ENCODE assay signal across 8 cellular contexts in the genomic region with DNA sequence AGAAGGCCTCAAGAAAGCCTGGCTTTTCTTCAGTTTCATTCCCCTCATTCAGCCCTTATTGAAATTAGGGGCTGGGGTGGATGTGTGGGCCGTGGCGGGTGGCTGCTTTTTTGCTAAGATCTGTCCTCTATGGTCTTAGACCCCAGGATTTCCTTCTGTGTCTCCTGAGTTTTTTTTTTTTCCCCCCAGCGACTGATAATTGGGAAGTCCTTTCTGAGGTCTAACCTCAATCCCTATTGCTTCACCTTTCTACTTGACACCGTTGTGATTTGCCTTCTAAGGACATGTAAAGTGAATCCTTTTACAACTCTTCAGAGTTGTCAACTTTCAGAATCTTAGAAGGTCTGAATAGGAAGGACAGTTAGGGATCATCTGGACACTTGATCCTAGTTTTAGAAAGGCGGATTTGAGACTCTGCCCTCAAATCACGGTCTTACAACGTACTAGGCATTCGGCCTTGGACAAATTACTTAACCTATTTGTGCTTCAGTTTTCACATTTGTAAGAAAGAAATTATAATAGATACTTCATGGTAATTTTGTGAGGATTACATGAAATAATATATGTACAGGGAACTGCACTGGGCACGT. TPM values are rescaled to one million over a fixed set of nuclear protein-coding genes. Genes with fewer than 3 reads are reported as not detected.
DNase-seq lines count a peak whose midpoint lies in the region; ATAC-seq, FAIRE-seq and TF ChIP-seq lines count a peak whose summit lies in the region.

No MANE protein-coding gene starts in this region.

- H3K36me3 ChIP-seq in muscle layer of colon (ENCODE audit: insufficient read depth, low read length), result no peaks in the 10 kb centered on the region

- peak overlapping the region; percentile 89 for H3K4me2 ChIP-seq in A549

- H3K4me1 ChIP-seq in A549 (peaks cover 28% of the 10 kb centered on the region), muscle layer of colon (ENCODE audit: insufficient read depth, low read length) (peaks cover 50% of the 10 kb centered on the region)

- peak overlapping the region; percentile 37 for H3K9ac ChIP-seq in muscle layer of colon (ENCODE audit: low read length)

- POLR2A ChIA-PET in A549 (lab: Yijun Ruan, JAX), result interaction anchor here (0.6 to 3.4 kb wide), 9 partner anchors 10 to 323 kb away, joined by 3 to 27 read pairs (median 5); a partner anchor contains a TSS

- H3K27me3 Mint-ChIP-seq in HFFc6 (ENCODE audit: insufficient read depth), result peaks cover 7% of the 10 kb centered on the region

- H3K4me3 ChIP-seq in A549 (peak overlapping the region; percentile 54), muscle layer of colon (ENCODE audit: low read depth in 1 of 2, low read length in 2 of 2) (peak overlapping the region; percentile 22 to 79)

- no peak for DNase-seq in A549 (ENCODE audit: low read depth in 1 of 2, low spot score in 1 of 2)
- DNase-seq in HFFc6, result no peak
- no peak for DNase-seq in NAMALWA (ENCODE audit: low spot score)
- no peak for DNase-seq in cerebellum (ENCODE audit: low spot score)

- no peak for TF ChIP-seq EP300 in A549 (IDR thresholded peaks at IDR 0.05)

- H3K9me3 ChIP-seq in A549, result no peaks in the 10 kb centered on the region
- no peaks in the 10 kb centered on the region for H3K9me3 ChIP-seq in muscle layer of colon (ENCODE audit: low read length)

- H3K4me1 Mint-ChIP-seq in HFFc6 (ENCODE audit: low read depth), result peaks cover 9% of the 10 kb centered on the region; the same call in 1 of the 2 replicates

- no peaks in the 10 kb centered on the region for H3K9me3 Mint-ChIP-seq in HFFc6

- CTCF ChIA-PET in A549 (lab: Yijun Ruan, JAX), result interaction anchor here (0.7 to 9.2 kb wide), 32 partner anchors 8 to 372 kb away, joined by 3 to 125 read pairs (median 8); a partner anchor contains a TSS

- 0 out of 2 replicates have a peak overlapping the region, but pooled peaks have one; percentile 49 for H3K4me3 Mint-ChIP-seq in HFFc6

- H3K27ac Mint-ChIP-seq in HFFc6, result no peak overlapping the region; the same call in none of the 2 replicates

- H3K27ac ChIP-seq in A549, result peak overlapping the region; percentile 81 to 91
- peak overlapping the region; percentile 88 for H3K27ac ChIP-seq in cingulate gyrus (ENCODE audit: low read depth, low read length)
- peak overlapping the region; percentile 78 for H3K27ac ChIP-seq in muscle layer of colon (ENCODE audit: low read depth, low read length)

- no peaks in the 10 kb centered on the region for H3K36me3 Mint-ChIP-seq in HFFc6 (ENCODE audit: low read depth)

- FAIRE-seq in A549 (lab: Jason Lieb, UNC), result no peak

- TF ChIP-seq CTCF in A549 (IDR thresholded peaks at IDR 0.05), result no peak
- TF ChIP-seq CTCF in HFFc6 (IDR thresholded peaks at IDR 0.05), result no peak

- WGBS in A549 (ENCODE audit: missing lambda C conversion rate), result 72% methylated on average over 9 of the region's 9 CpGs

- no peak for TF ChIP-seq RAD21 in A549 (conservative IDR thresholded peaks at IDR 0.05 in 1 of 2, IDR thresholded peaks at IDR 0.05 in 1 of 2)

- no peaks in the 10 kb centered on the region for H3K27me3 ChIP-seq in muscle layer of colon (ENCODE audit: control insufficient read depth in 1 of 2, insufficient read depth in 2 of 2, low read length in 2 of 2)

- TF ChIP-seq POLR2A in A549 (IDR thresholded peaks at IDR 0.05; ENCODE audit: low read length), result no peak

- ATAC-seq in A549 (no peak), GM21619 (IDR thresholded peaks at IDR 0.05; ENCODE audit: unreplicated experiment) (no peak), GM18498 (IDR thresholded peaks at IDR 0.05; ENCODE audit: unreplicated experiment) (no peak)

TF ChIP-seq in A549, 52 proteins besides CTCF, POLR2A, EP300 and RAD21:
- TF ChIP-seq TFCP2L1 (CRISPR knock-in tag; IDR thresholded peaks at IDR 0.05) (no peak), HDAC2 (IDR thresholded peaks at IDR 0.05) (peak; percentile 93; the same call in 1 of the 2 replicates), KDM1A (IDR thresholded peaks at IDR 0.05; ENCODE audit: low read depth) (peak; percentile 99), TP53 (CRISPR knock-in tag; IDR thresholded peaks at IDR 0.05) (no peak), NPAS2 (CRISPR knock-in tag; IDR thresholded peaks at IDR 0.05; ENCODE audit: borderline replicate concordance) (no peak), ESRRA (IDR thresholded peaks at IDR 0.05; ENCODE audit: borderline replicate concordance, low read length) (no peak), RNF2 (IDR thresholded peaks at IDR 0.05; ENCODE audit: borderline replicate concordance, low read depth) (no peak), ZSCAN20 (CRISPR knock-in tag; IDR thresholded peaks at IDR 0.05) (no peak), CHD4 (IDR thresholded peaks at IDR 0.05; ENCODE audit: borderline replicate concordance) (peak; percentile 88)
- TF ChIP-seq, protein P1, sequence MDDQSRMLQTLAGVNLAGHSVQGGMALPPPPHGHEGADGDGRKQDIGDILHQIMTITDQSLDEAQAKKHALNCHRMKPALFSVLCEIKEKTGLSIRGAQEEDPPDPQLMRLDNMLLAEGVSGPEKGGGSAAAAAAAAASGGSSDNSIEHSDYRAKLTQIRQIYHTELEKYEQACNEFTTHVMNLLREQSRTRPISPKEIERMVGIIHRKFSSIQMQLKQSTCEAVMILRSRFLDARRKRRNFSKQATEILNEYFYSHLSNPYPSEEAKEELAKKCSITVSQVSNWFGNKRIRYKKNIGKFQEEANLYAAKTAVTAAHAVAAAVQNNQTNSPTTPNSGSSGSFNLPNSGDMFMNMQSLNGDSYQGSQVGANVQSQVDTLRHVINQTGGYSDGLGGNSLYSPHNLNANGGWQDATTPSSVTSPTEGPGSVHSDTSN (IDR thresholded peaks at IDR 0.05), result no peak
- TF ChIP-seq, protein P2, sequence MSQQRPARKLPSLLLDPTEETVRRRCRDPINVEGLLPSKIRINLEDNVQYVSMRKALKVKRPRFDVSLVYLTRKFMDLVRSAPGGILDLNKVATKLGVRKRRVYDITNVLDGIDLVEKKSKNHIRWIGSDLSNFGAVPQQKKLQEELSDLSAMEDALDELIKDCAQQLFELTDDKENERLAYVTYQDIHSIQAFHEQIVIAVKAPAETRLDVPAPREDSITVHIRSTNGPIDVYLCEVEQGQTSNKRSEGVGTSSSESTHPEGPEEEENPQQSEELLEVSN (IDR thresholded peaks at IDR 0.05; ENCODE audit: borderline replicate concordance, low read depth), result no peak
TF ChIP-seq in A549: peak in this region for 3.

RNA-seq across cellular contexts. Expression of a gene that starts 4.4 kb away (rescaled TPM):
- polyA plus RNA-seq in A549 (2011; rRNA removed) (not detected in 2 replicates), A549 (2017; fragmentation: RNase III; extraction: RNeasy Plus Mini Kit Qiagen cat#74134 plus additional on column Dnase treatment) (0.04 TPM in 1 of 3 replicates, not detected in the others)
- polyA plus RNA-seq in A549 (2012; cell fraction: cytosol; rRNA removed), result 0.04 TPM in 1 of 2 replicates, not detected in the other
- polyA plus RNA-seq in A549 (2012; cell fraction: nucleus; rRNA removed), result 0.15 and 0.18 TPM in 2 replicates
- polyA minus RNA-seq in A549 (2011; rRNA and poly(A)+ RNA removed), result not detected in 2 replicates
- not detected for total RNA-seq in HFFc6 (2021; fragmentation: NEBNext Ultra II Directional; extraction: Animal tissue kit (Norgen Biotek cat#: 25700))
- 0.36 TPM for total RNA-seq in cerebellum

RNA-seq across cellular contexts. Expression of a gene that starts 24.7 kb away (rescaled TPM):
- 1.8 and 3.0 TPM in 2 replicates for polyA plus RNA-seq in A549 (2011; rRNA removed)
- 3.6 and 5.9 TPM in 2 replicates for polyA plus RNA-seq in A549 (2012; cell fraction: cytosol; rRNA removed)
- polyA plus RNA-seq in A549 (2012; cell fraction: nucleus; rRNA removed), result 3.9 and 4.4 TPM in 2 replicates
- polyA plus RNA-seq in A549 (2017; fragmentation: RNase III; extraction: RNeasy Plus Mini Kit Qiagen cat#74134 plus additional on column Dnase treatment), result 10.0 to 14.9 TPM (median 14.1 TPM) in 3 replicates
- 9.2 and 9.4 TPM in 2 replicates for polyA minus RNA-seq in A549 (2011; rRNA and poly(A)+ RNA removed)
- total RNA-seq in HFFc6 (2021; fragmentation: NEBNext Ultra II Directional; extraction: Animal tissue kit (Norgen Biotek cat#: 25700)), result 1 to 10 TPM; 4.0 to 7.4 (median 6.1) TPM
- total RNA-seq in cerebellum, result 1.7 TPM

RNA-seq across cellular contexts. Expression of a gene that starts 34.9 kb away (rescaled TPM):
- polyA plus RNA-seq in A549 (2011; rRNA removed) (590 and 613 TPM in 2 replicates), A549 (2017; fragmentation: RNase III; extraction: RNeasy Plus Mini Kit Qiagen cat#74134 plus additional on column Dnase treatment) (300 to 339 TPM (median 304 TPM) in 3 replicates)
- 171 and 206 TPM in 2 replicates for polyA plus RNA-seq in A549 (2012; cell fraction: cytosol; rRNA removed)
- 62.3 and 114 TPM in 2 replicates for polyA plus RNA-seq in A549 (2012; cell fraction: nucleus; rRNA removed)
- polyA minus RNA-seq in A549 (2011; rRNA and poly(A)+ RNA removed), result 178 and 220 TPM in 2 replicates
- total RNA-seq in HFFc6 (2021; fragmentation: NEBNext Ultra II Directional; extraction: Animal tissue kit (Norgen Biotek cat#: 25700)), result 100 to 1,000 TPM; 178 to 225 (median 200) TPM
- total RNA-seq in cerebellum, result 52.3 TPM

RNA-seq across cellular contexts. Expression of a gene that starts 59.0 kb away (rescaled TPM):
- polyA plus RNA-seq in A549 (2011; rRNA removed) (0.52 and 0.90 TPM in 2 replicates), A549 (2017; fragmentation: RNase III; extraction: RNeasy Plus Mini Kit Qiagen cat#74134 plus additional on column Dnase treatment) (0.21 to 0.55 TPM (median 0.30 TPM) in 3 replicates)
- polyA plus RNA-seq in A549 (2012; cell fraction: cytosol; rRNA removed), result 0.21 and 0.29 TPM in 2 replicates
- 0.32 and 0.34 TPM in 2 replicates for polyA plus RNA-seq in A549 (2012; cell fraction: nucleus; rRNA removed)
- polyA minus RNA-seq in A549 (2011; rRNA and poly(A)+ RNA removed), result 0.39 and 1.6 TPM in 2 replicates
- under 1 TPM; 0.21 to 0.59 (median 0.32) TPM for total RNA-seq in HFFc6 (2021; fragmentation: NEBNext Ultra II Directional; extraction: Animal tissue kit (Norgen Biotek cat#: 25700))
- total RNA-seq in cerebellum, result 1.3 TPM

RNA-seq across cellular contexts. Expression of a gene that starts 59.2 kb away (rescaled TPM):
- 31.7 and 36.1 TPM in 2 replicates for polyA plus RNA-seq in A549 (2011; rRNA removed)
- polyA plus RNA-seq in A549 (2012; cell fraction: cytosol; rRNA removed), result 16.5 and 22.7 TPM in 2 replicates
- polyA plus RNA-seq in A549 (2012; cell fraction: nucleus; rRNA removed), result 49.4 and 51.0 TPM in 2 replicates
- polyA plus RNA-seq in A549 (2017; fragmentation: RNase III; extraction: RNeasy Plus Mini Kit Qiagen cat#74134 plus additional on column Dnase treatment), result 21.5 to 30.0 TPM (median 27.2 TPM) in 3 replicates
- 57.4 and 67.8 TPM in 2 replicates for polyA minus RNA-seq in A549 (2011; rRNA and poly(A)+ RNA removed)
- total RNA-seq in HFFc6 (2021; fragmentation: NEBNext Ultra II Directional; extraction: Animal tissue kit (Norgen Biotek cat#: 25700)), result 100 to 1,000 TPM; 261 to 355 (median 329) TPM
- total RNA-seq in cerebellum, result 9.9 TPM
